Comparison of ENCODE assay signal across 12 cellular contexts in the genomic region with DNA sequence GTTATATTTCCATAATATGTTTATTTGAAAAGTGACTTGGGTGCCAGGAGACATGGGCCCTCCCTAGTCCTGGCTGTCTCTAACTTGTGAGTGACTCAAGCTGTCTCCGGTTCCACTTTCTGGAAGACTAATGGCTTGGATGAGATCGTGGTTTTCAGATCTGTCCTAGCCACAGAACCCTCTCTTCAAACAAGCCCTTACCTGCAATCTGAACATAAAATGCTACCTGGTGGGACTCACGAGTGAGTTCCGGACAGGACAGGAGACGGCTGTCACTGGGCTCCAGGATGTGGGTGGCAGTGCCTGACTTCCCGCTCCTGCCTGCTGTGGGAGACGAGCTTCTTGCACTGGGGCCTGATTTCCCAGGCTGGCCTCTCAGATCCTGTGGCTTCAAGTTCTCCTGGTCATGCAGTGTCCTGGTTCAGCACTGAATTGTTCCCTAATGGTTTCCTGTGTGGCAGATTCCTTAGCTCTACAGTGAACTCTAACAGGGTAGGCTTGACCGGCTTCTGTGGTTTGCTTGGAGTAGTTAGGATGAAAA. TPM values are rescaled to one million over a fixed set of nuclear protein-coding genes. Genes with fewer than 3 reads are reported as not detected.
DNase-seq lines count a peak whose midpoint lies in the region; ATAC-seq and TF ChIP-seq lines count a peak whose summit lies in the region.
"Had no signal": no experiment of that assay in that cellular context is flagged by ENCODE, and none has a peak within 500 bp of the region (broad histone marks: within the 10 kb centered on the region; RNA-seq: fewer than 3 reads in every experiment).

No MANE protein-coding gene starts in this region.

- DNase-seq in Panc1 (ENCODE audit: low read depth, low spot score) (no peak), dorsolateral prefrontal cortex (no peak), sciatic nerve (ENCODE audit: low spot score) (no peak), iPS-NIHi7 (ENCODE audit: extremely low spot score) (no peak)
- DNase-seq in naive thymus-derived CD4-positive, alpha-beta T cell: no peak
- DNase-seq: activated CD4-positive, alpha-beta T cell treated with anti-CD3 and anti-CD28 coated beads for 4 hours; brain microvascular endothelial cell; GOT3; NCI-H187 treated with DMSO at 0.1 percent for 48 hours had no signal

- no peaks in the 10 kb centered on the region for H3K9me3 ChIP-seq in BLaER1 treated with 17β-estradiol and CSF1 and Interleukin-3, amounts not matched to agents 10 nM and 100 nM (replicated peaks in 1 of 11)
- no peaks in the 10 kb centered on the region for H3K9me3 ChIP-seq in Panc1 (ENCODE audit: control insufficient read depth, insufficient read depth, low read depth, low read length)
- no peaks in the 10 kb centered on the region for H3K9me3 ChIP-seq in naive thymus-derived CD4-positive, alpha-beta T cell (ENCODE audit: control insufficient read depth in 2 of 3, low read length in 3 of 3)

- H3K27ac ChIP-seq in BLaER1 treated with 17β-estradiol and CSF1 and Interleukin-3, amounts not matched to agents 10 nM and 100 nM: no peak overlapping the region
- H3K27ac ChIP-seq in Panc1 (ENCODE audit: low read length) (no peak overlapping the region), dorsolateral prefrontal cortex (peak overlapping the region in 45 of 59 donors; percentile 4 to 98 (median 92))
- peak overlapping the region; percentile 31 for H3K27ac ChIP-seq in naive thymus-derived CD4-positive, alpha-beta T cell (ENCODE audit: low read depth, low read length)
- H3K27ac ChIP-seq: brain microvascular endothelial cell had no signal

- H3K27me3 ChIP-seq in BLaER1 treated with 17β-estradiol and CSF1 and Interleukin-3, amounts not matched to agents 10 nM and 100 nM: no peaks in the 10 kb centered on the region
- H3K27me3 ChIP-seq in Panc1 (ENCODE audit: control insufficient read depth, insufficient read depth, low read length) (no peaks in the 10 kb centered on the region), dorsolateral prefrontal cortex (no peaks in the 10 kb centered on the region)
- no peaks in the 10 kb centered on the region for H3K27me3 ChIP-seq in naive thymus-derived CD4-positive, alpha-beta T cell (ENCODE audit: control insufficient read depth in 2 of 2, insufficient read depth in 2 of 2, low read length in 2 of 2)
- H3K27me3 ChIP-seq: brain microvascular endothelial cell had no signal

- no TSS peak for BruUV-seq in Panc1 (replicated peaks; lab: Mats Ljungman, UMichigan)

- POLR2A ChIA-PET in Panc1 (lab: Charles Lee): no interaction called here
- POLR2A ChIA-PET in naive thymus-derived CD4-positive, alpha-beta T cell (lab: Charles Lee): interaction anchor here (1.8 kb wide), 1 partner anchor 14 kb away, joined by 5 read pairs; no protein-coding TSS in a partner anchor

- peak overlapping the region in 8 of 9 donors; percentile 70 to 94 (median 85) for H3K27ac Mint-ChIP-seq in naive thymus-derived CD4-positive, alpha-beta T cell

- H3K4me1 Mint-ChIP-seq in naive thymus-derived CD4-positive, alpha-beta T cell: peaks cover 37 to 73% (median 61%) of the 10 kb centered on the region in 7 donors

- H3K27me3 Mint-ChIP-seq in naive thymus-derived CD4-positive, alpha-beta T cell: no peaks in the 10 kb centered on the region

- H4K20me1 ChIP-seq in BLaER1 treated with 17β-estradiol and CSF1 and Interleukin-3, amounts not matched to agents 10 nM and 100 nM: peaks cover 89 to 100% (median 98%) of the 10 kb centered on the region in 11 experiments

- TF ChIP-seq CTCF in Panc1 (IDR thresholded peaks at IDR 0.05): no peak
- TF ChIP-seq CTCF in dorsolateral prefrontal cortex (IDR thresholded peaks at IDR 0.05 in 54 of 56, conservative IDR thresholded peaks at IDR 0.05 in 2 of 56; ENCODE audit: low read depth in 1 of 56, partially characterized antibody in 56 of 56): no peak

- in situ Hi-C loops in Panc1 (cut with HindIII; ENCODE audit: low pct_unique_long_range_greater_than_20kb, low sequenced_read_pairs): no loop called here

- H3K36me3 Mint-ChIP-seq in naive thymus-derived CD4-positive, alpha-beta T cell: peaks cover 5 to 13% (median 5%) of the 10 kb centered on the region in 5 donors

- peaks cover 0 to 35% (median 12%) of the 10 kb centered on the region in 11 experiments; a peak in 12 of 22 replicates for H3K36me3 ChIP-seq in BLaER1 treated with 17β-estradiol and CSF1 and Interleukin-3, amounts not matched to agents 10 nM and 100 nM
- H3K36me3 ChIP-seq in Panc1 (ENCODE audit: control insufficient read depth, insufficient read depth, low read length): no peaks in the 10 kb centered on the region
- H3K36me3 ChIP-seq in naive thymus-derived CD4-positive, alpha-beta T cell (ENCODE audit: control insufficient read depth in 2 of 3, insufficient read depth in 3 of 3, low read length in 3 of 3): no peaks in the 10 kb centered on the region
- H3K36me3 ChIP-seq: brain microvascular endothelial cell had no signal

- H3K4me3 ChIP-seq in BLaER1 treated with 17β-estradiol and CSF1 and Interleukin-3, amounts not matched to agents 10 nM and 100 nM: no peak overlapping the region
- H3K4me3 ChIP-seq in Panc1 (ENCODE audit: low read depth in 2 of 2, low read length in 2 of 2) (no peak overlapping the region), dorsolateral prefrontal cortex (no peak overlapping the region)
- H3K4me3 ChIP-seq in naive thymus-derived CD4-positive, alpha-beta T cell (ENCODE audit: low read length): no peak overlapping the region

- intact Hi-C loops in Panc1 (cut with micrococcal nuclease; ENCODE audit: unreplicated experiment): no loop called here
- intact Hi-C loops in dorsolateral prefrontal cortex (cut with DNase I): no loop called here
- intact Hi-C loops in naive thymus-derived CD4-positive, alpha-beta T cell (cut with micrococcal nuclease): no loop called here
- intact Hi-C loops in sciatic nerve (cut with DNase I): no loop called here

- CTCF ChIA-PET in Panc1 (lab: Charles Lee): no interaction called here
- CTCF ChIA-PET in naive thymus-derived CD4-positive, alpha-beta T cell (lab: Charles Lee): no interaction called here

- ATAC-seq in Panc1: peak; percentile 22; the same call in 1 of the 2 replicates
- ATAC-seq in naive thymus-derived CD4-positive, alpha-beta T cell: no peak
- no peak for ATAC-seq in GM21737 (IDR thresholded peaks at IDR 0.05; ENCODE audit: unreplicated experiment)
- no peak for ATAC-seq in sciatic nerve
- no peak for ATAC-seq in GM18502 (IDR thresholded peaks at IDR 0.05; ENCODE audit: poor library complexity, unreplicated experiment)

- no peaks in the 10 kb centered on the region for H3K9me3 Mint-ChIP-seq in naive thymus-derived CD4-positive, alpha-beta T cell

- H3K4me2 ChIP-seq in BLaER1 treated with 17β-estradiol and CSF1 and Interleukin-3, amounts not matched to agents 10 nM and 100 nM: peak overlapping the region in 8 of 11 experiments; percentile 12 to 59 (median 25); a peak in 12 of 22 replicates

- H3K4me1 ChIP-seq in BLaER1 treated with 17β-estradiol and CSF1 and Interleukin-3, amounts not matched to agents 10 nM and 100 nM: peaks cover 49 to 75% (median 60%) of the 10 kb centered on the region in 10 experiments
- no peaks in the 10 kb centered on the region for H3K4me1 ChIP-seq in Panc1 (ENCODE audit: control insufficient read depth, insufficient read depth, low read length)
- H3K4me1 ChIP-seq in naive thymus-derived CD4-positive, alpha-beta T cell (ENCODE audit: control insufficient read depth in 2 of 2, insufficient read depth in 2 of 2, low read length in 2 of 2): peaks cover 9 to 30% of the 10 kb centered on the region in 2 donors

- peak overlapping the region in 2 of 10 donors; percentile 4 to 19 for H3K4me3 Mint-ChIP-seq in naive thymus-derived CD4-positive, alpha-beta T cell

- H3K9ac ChIP-seq in BLaER1 treated with 17β-estradiol and CSF1 and Interleukin-3, amounts not matched to agents 10 nM and 100 nM: peak overlapping the region in 1 of 11 experiments; percentile 30; a peak in 1 of 22 replicates

RNA-seq across cellular contexts. Expression of a gene that starts 26.0 kb away (rescaled TPM):
- total RNA-seq in Panc1 (2021; ENCODE audit: unreplicated experiment) (17.1 TPM), dorsolateral prefrontal cortex (100 to 1,000 TPM in 97 of 120 experiments, 10 to 100 TPM in 23; 82.4 to 323 (median 122) TPM), sciatic nerve (87.7 TPM)
- 14.0 TPM for polyA plus RNA-seq in Panc1 (2012; ENCODE audit: insufficient read length)
- total RNA-seq in naive thymus-derived CD4-positive, alpha-beta T cell: 100 to 1,000 TPM in 1 of 5 experiments, 10 to 100 TPM in 4; 65.9 to 129 (median 80.5) TPM
- 10 to 100 TPM in 1 of 2 donors, 1 to 10 TPM in 1; 2.3 to 13.0 TPM for polyA plus RNA-seq in naive thymus-derived CD4-positive, alpha-beta T cell

Comparison
In these comparisons a context has a peak if more than half of its experiments do, and no peak if none do; other contexts are left out.
1. H3K27ac ChIP-seq: peak in dorsolateral prefrontal cortex (45 of 59) and naive thymus-derived CD4-positive, alpha-beta T cell (single experiment); none in BLaER1 treated with 17β-estradiol and CSF1 and Interleukin-3, amounts not matched to agents 10 nM and 100 nM (0 of 11) and Panc1 (single experiment).